In the genomic region with DNA sequence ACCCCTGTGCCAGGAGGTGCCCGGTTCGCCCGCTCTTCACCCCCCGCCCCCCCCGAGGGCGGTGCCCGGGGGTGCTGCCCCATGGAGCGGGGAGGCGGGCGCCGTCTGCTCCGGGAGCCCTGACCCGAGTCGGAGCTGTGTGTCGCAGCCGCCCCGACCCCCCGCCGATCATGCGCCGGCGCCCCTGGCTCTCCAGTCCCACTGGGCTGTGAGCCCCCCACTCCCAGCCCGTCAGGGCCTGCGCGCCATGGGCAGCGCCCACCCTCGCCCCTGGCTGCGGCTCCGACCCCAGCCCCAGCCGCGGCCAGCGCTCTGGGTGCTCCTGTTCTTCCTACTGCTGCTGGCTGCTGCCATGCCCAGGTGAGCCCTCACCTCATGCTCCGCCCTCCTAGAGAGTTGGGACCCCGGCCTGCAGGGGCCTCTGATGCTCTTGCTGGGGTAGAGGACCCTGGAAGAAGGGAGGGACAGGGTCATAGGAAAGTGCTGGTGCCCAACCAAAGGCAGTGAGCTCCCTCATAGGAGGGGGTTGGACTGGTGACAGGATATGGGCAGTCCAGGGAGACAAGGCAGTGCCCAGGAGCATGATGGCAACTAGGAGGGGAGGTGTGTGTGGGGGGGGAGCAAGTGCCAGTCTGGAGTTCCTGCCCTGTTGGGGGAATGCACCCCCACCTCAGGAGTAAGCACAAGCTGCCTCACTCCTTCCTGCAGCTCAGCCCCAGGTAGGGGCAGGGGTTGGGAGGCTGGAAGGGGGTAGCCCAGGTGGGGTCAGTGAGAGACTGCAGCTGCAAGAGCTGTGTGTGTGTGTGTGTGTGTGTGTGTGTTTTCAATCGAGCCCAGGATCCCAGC, we compare ENCODE assay signal across 8 cellular contexts. TPM values are rescaled to one million over a fixed set of nuclear protein-coding genes. Genes with fewer than 3 reads are reported as not detected.
A peak's percentile ranks its signal among the peaks of the same experiment; 100 is the strongest.
DNase-seq lines count a peak whose midpoint lies in the region; ATAC-seq and TF ChIP-seq lines count a peak whose summit lies in the region.

TSS of gene WNT10A (plus strand) at position 104 of the 846 bp plus-strand sequence. CDS start at position 248, 144 bp downstream.

- H3K27ac Mint-ChIP-seq in activated CD4-positive, alpha-beta T cell treated with anti-CD3 and anti-CD28 coated beads, Interleukin-2, amount 10 ng/mL, durations not matched to agents 24 days and 14 days = peak within 1 kb of the TSS; percentile 40
- peak within 1 kb of the TSS; percentile 74 for H3K27ac Mint-ChIP-seq in stimulated activated memory B cell treated with anti-CD40 and anti-IgM and Interleukin-4, amounts not matched to agents 10 μg/mL and 1 μg/mL and 100 μg/mL, for 72 hours

- ATAC-seq in HG03432 (IDR thresholded peaks at IDR 0.05; ENCODE audit: unreplicated experiment) = peak; percentile 6
- peak; percentile 37 for ATAC-seq in stimulated activated memory B cell treated with anti-CD40 and anti-IgM and Interleukin-4, amounts not matched to agents 10 μg/mL and 1 μg/mL and 100 μg/mL, for 72 hours

- H3K4me3 Mint-ChIP-seq in activated CD4-positive, alpha-beta T cell treated with anti-CD3 and anti-CD28 coated beads, Interleukin-2, amount 10 ng/mL, durations not matched to agents 24 days and 14 days = peak within 1 kb of the TSS; percentile 83
- peak within 1 kb of the TSS; percentile 83 for H3K4me3 Mint-ChIP-seq in stimulated activated memory B cell treated with anti-CD40 and anti-IgM and Interleukin-4, amounts not matched to agents 10 μg/mL and 1 μg/mL and 100 μg/mL, for 72 hours

- no peaks in the 10 kb centered on the region for H3K9me3 Mint-ChIP-seq in activated CD4-positive, alpha-beta T cell treated with anti-CD3 and anti-CD28 coated beads, Interleukin-2, amount 10 ng/mL, durations not matched to agents 24 days and 14 days
- no peaks in the 10 kb centered on the region for H3K9me3 Mint-ChIP-seq in stimulated activated memory B cell treated with anti-CD40 and anti-IgM and Interleukin-4, amounts not matched to agents 10 μg/mL and 1 μg/mL and 100 μg/mL, for 72 hours

- DNase-seq in activated CD4-positive, alpha-beta T cell treated with anti-CD3 and anti-CD28 coated beads, Interleukin-2, amount 10 ng/mL, durations not matched to agents 24 days and 14 days = no peak
- DNase-seq in activated CD4-positive, alpha-beta T cell treated with anti-CD3 and anti-CD28 coated beads for 1 hour = no peak
- DNase-seq in dorsolateral prefrontal cortex = no peak
- no peak for DNase-seq in head of caudate nucleus
- DNase-seq in NCI-H187 (lab: John Stamatoyannopoulos, UW) = no peak
- DNase-seq in GM19240 (ENCODE audit: insufficient read length, low spot score) = no peak

- peaks cover 0 to 71% (median 42%) of the 10 kb centered on the region in 45 donors for H3K27me3 ChIP-seq in dorsolateral prefrontal cortex

- peaks cover 74% of the 10 kb centered on the region for H3K27me3 Mint-ChIP-seq in activated CD4-positive, alpha-beta T cell treated with anti-CD3 and anti-CD28 coated beads, Interleukin-2, amount 10 ng/mL, durations not matched to agents 24 days and 14 days
- H3K27me3 Mint-ChIP-seq in stimulated activated memory B cell treated with anti-CD40 and anti-IgM and Interleukin-4, amounts not matched to agents 10 μg/mL and 1 μg/mL and 100 μg/mL, for 72 hours = no peaks in the 10 kb centered on the region

- H3K36me3 Mint-ChIP-seq in activated CD4-positive, alpha-beta T cell treated with anti-CD3 and anti-CD28 coated beads, Interleukin-2, amount 10 ng/mL, durations not matched to agents 24 days and 14 days (ENCODE audit: low read depth) = no peaks in the 10 kb centered on the region
- no peaks in the 10 kb centered on the region for H3K36me3 Mint-ChIP-seq in stimulated activated memory B cell treated with anti-CD40 and anti-IgM and Interleukin-4, amounts not matched to agents 10 μg/mL and 1 μg/mL and 100 μg/mL, for 72 hours

- peaks cover 37% of the 10 kb centered on the region for H3K4me1 Mint-ChIP-seq in activated CD4-positive, alpha-beta T cell treated with anti-CD3 and anti-CD28 coated beads, Interleukin-2, amount 10 ng/mL, durations not matched to agents 24 days and 14 days
- peaks cover 70% of the 10 kb centered on the region for H3K4me1 Mint-ChIP-seq in stimulated activated memory B cell treated with anti-CD40 and anti-IgM and Interleukin-4, amounts not matched to agents 10 μg/mL and 1 μg/mL and 100 μg/mL, for 72 hours

- H3K27ac ChIP-seq in dorsolateral prefrontal cortex = no peak within 1 kb of the TSS

- no peak for TF ChIP-seq CTCF in dorsolateral prefrontal cortex (IDR thresholded peaks at IDR 0.05 in 54 of 56, conservative IDR thresholded peaks at IDR 0.05 in 2 of 56; ENCODE audit: low read depth in 1 of 56, partially characterized antibody in 56 of 56)

- intact Hi-C loops in activated CD4-positive, alpha-beta T cell treated with anti-CD3 and anti-CD28 coated beads, Interleukin-2, amount 10 ng/mL, durations not matched to agents 24 days and 14 days (cut with micrococcal nuclease) = no loop called here
- intact Hi-C loops in dorsolateral prefrontal cortex (cut with DNase I) (loop anchor here in 1 of 2 donors (10.0 kb wide), 1 partner anchor 274 kb away; no protein-coding TSS in a partner anchor), head of caudate nucleus (cut with DNase I) (loop anchor here (10.0 kb wide), 1 partner anchor 274 kb away; no protein-coding TSS in a partner anchor)

- peak within 1 kb of the TSS in 52 of 59 donors; percentile 1 to 61 (median 38) for H3K4me3 ChIP-seq in dorsolateral prefrontal cortex

RNA-seq across cellular contexts. Expression of gene WNT10A, which starts in this region (rescaled TPM):
- total RNA-seq in activated CD4-positive, alpha-beta T cell treated with anti-CD3 and anti-CD28 coated beads, Interleukin-2, amount 10 ng/mL, durations not matched to agents 24 days and 14 days = 0.12 and 0.28 TPM in 2 replicates
- total RNA-seq in dorsolateral prefrontal cortex = 1 to 10 TPM in 70 of 120 experiments, under 1 TPM in 49, not detected in 1; 0.25 to 3.3 (median 1.1) TPM
